In genomic region chr1:20507564-20508410, GRCh38 we compare ENCODE assay signal across 8 cellular contexts. TPM values are rescaled to one million over a fixed set of nuclear protein-coding genes. Genes with fewer than 3 reads are reported as not detected.
DNase-seq lines count a peak whose midpoint lies in the region; FAIRE-seq and TF ChIP-seq lines count a peak whose summit lies in the region.

TSS of gene MUL1 (minus strand) at chr1:20508151. CDS start at chr1:20508024, 127 bp downstream.

- CTCF ChIA-PET in CD4-positive, alpha-beta memory T cell (lab: Charles Lee; ENCODE audit: partially characterized antibody) = interaction anchor here (0.9 to 1.2 kb wide), 4 partner anchors 10 to 354 kb away, joined by 3 to 4 read pairs (median 3); no protein-coding TSS in a partner anchor

- H3K27ac ChIP-seq in CD4-positive, alpha-beta memory T cell (ENCODE audit: low read depth, low read length) = peak within 1 kb of the TSS; percentile 91
- H3K27ac ChIP-seq in effector memory CD4-positive, alpha-beta T cell (ENCODE audit: insufficient read depth, low read length, poor library complexity, severe bottlenecking) = peak within 1 kb of the TSS; percentile 92

- H3K4me3 Mint-ChIP-seq in CD4-positive, alpha-beta memory T cell = peak within 1 kb of the TSS; percentile 84 to 95 (median 91)

- peaks cover 30% of the 10 kb centered on the region for H3K4me1 ChIP-seq in CD4-positive, alpha-beta memory T cell (ENCODE audit: insufficient read depth, low read length)
- H3K4me1 ChIP-seq in effector memory CD4-positive, alpha-beta T cell (ENCODE audit: control insufficient read depth, insufficient read depth, low read length, poor library complexity, severe bottlenecking) = peaks cover 6% of the 10 kb centered on the region

- H3K4me3 ChIP-seq in CD4-positive, alpha-beta memory T cell (ENCODE audit: low read length in 2 of 2) = peak within 1 kb of the TSS; percentile 84 to 91
- peak within 1 kb of the TSS; percentile 96 for H3K4me3 ChIP-seq in effector memory CD4-positive, alpha-beta T cell (ENCODE audit: insufficient read depth, low read depth, low read length, poor library complexity, severe bottlenecking)

- POLR2A ChIA-PET in CD4-positive, alpha-beta memory T cell (lab: Charles Lee; ENCODE audit: partially characterized antibody) = interaction anchor here (0.6 to 2.2 kb wide), 9 partner anchors 14 to 626 kb away, joined by 3 to 22 read pairs (median 3); partner anchors contain the start of genes CAMK2N1 and PINK1

- peaks cover 11 to 15% of the 10 kb centered on the region in 2 donors for H3K36me3 Mint-ChIP-seq in CD4-positive, alpha-beta memory T cell

- peak; percentile 87 for FAIRE-seq in HTR-8/SVneo (lab: Jason Lieb, UNC)

- no peaks in the 10 kb centered on the region for H3K9me3 ChIP-seq in CD4-positive, alpha-beta memory T cell (ENCODE audit: control insufficient read depth in 1 of 2, low read length in 2 of 2)
- no peaks in the 10 kb centered on the region for H3K9me3 ChIP-seq in effector memory CD4-positive, alpha-beta T cell (ENCODE audit: control insufficient read depth, low read length)

- H3K27ac Mint-ChIP-seq in CD4-positive, alpha-beta memory T cell = peak within 1 kb of the TSS; percentile 77 to 99 (median 94)

- peaks cover 0 to 3% of the 10 kb centered on the region in 2 donors for H3K27me3 Mint-ChIP-seq in CD4-positive, alpha-beta memory T cell

- TF ChIP-seq CTCF in GM20000 (IDR thresholded peaks at IDR 0.05; ENCODE audit: extremely low read depth, missing control alignments) = no peak

- peaks cover 0 to 3% (median 0%) of the 10 kb centered on the region in 8 donors for H3K9me3 Mint-ChIP-seq in CD4-positive, alpha-beta memory T cell

- DNase-seq in CD4-positive, alpha-beta memory T cell = peak; percentile 88 to 93 (median 90)
- peak; percentile 92 for DNase-seq in GM20000 (ENCODE audit: low spot score)
- peak; percentile 94 for DNase-seq in HTR-8/SVneo (ENCODE audit: insufficient read length, low spot score)
- DNase-seq in NOMO-1 treated with DMSO at 0.1 percent for 48 hours (lab: John Stamatoyannopoulos, UW; ENCODE audit: unreplicated experiment) = peak; percentile 82
- DNase-seq in activated CD8-positive, alpha-beta memory T cell treated with anti-CD3 and anti-CD28 coated beads for 4 hours (ENCODE audit: low read depth in 2 of 2) = peak; percentile 87 to 91
- DNase-seq in effector memory CD4-positive, alpha-beta T cell = peak; percentile 82 to 89 (median 83)
- DNase-seq in medulla oblongata (ENCODE audit: extremely low spot score) = peak; percentile 93
- DNase-seq in stimulated activated CD4-positive, alpha-beta T cell treated with anti-CD3 and anti-CD28 coated beads, TNF-alpha, amount 100 ng/mL, for 48 hours (ENCODE audit: low read depth in 3 of 3) = peak; percentile 86 to 95 (median 92)

- H3K4me1 Mint-ChIP-seq in CD4-positive, alpha-beta memory T cell = peaks cover 11 to 31% (median 21%) of the 10 kb centered on the region in 4 donors

- intact Hi-C loops in CD4-positive, alpha-beta memory T cell (cut with micrococcal nuclease) = loop anchor here (5.0 kb wide), 3 partner anchors 125 to 280 kb away; partner anchors contain the start of genes DDOST, HP1BP3 and PINK1

- H3K36me3 ChIP-seq in CD4-positive, alpha-beta memory T cell (ENCODE audit: insufficient read depth, low read length) = no peaks in the 10 kb centered on the region
- H3K36me3 ChIP-seq in effector memory CD4-positive, alpha-beta T cell (ENCODE audit: control insufficient read depth, insufficient read depth, low read length) = peaks cover 4% of the 10 kb centered on the region

- H3K27me3 ChIP-seq in CD4-positive, alpha-beta memory T cell (ENCODE audit: insufficient read depth, low read length) = peaks cover 6% of the 10 kb centered on the region
- H3K27me3 ChIP-seq in effector memory CD4-positive, alpha-beta T cell (replicated peaks; ENCODE audit: control insufficient read depth, insufficient read depth, low read length, poor library complexity, severe bottlenecking) = no peaks in the 10 kb centered on the region

RNA-seq across cellular contexts. Expression of gene MUL1, which starts in this region (rescaled TPM):
- total RNA-seq in CD4-positive, alpha-beta memory T cell = 10 to 100 TPM; 21.4 to 22.2 TPM
- 10 to 100 TPM; 30.4 to 44.4 TPM for polyA plus RNA-seq in CD4-positive, alpha-beta memory T cell

Comparison
In these comparisons a context has a peak if more than half of its experiments do, and no peak if none do; other contexts are left out.
1. Peak in every context shown above with its lines: DNase-seq, H3K4me3 ChIP-seq and H3K27ac ChIP-seq.